In genomic region chr1:181174860-181175259, GRCh38 we compare ENCODE assay signal across 1 cellular context.
TF ChIP-seq lines count a peak whose summit lies in the region.

No MANE protein-coding gene starts in this region.

TF ChIP-seq in GM23338, 12 proteins besides CTCF, POLR2A, EP300 and RAD21 (continued from another document):
- TF ChIP-seq ZNF462 (CRISPR knock-in tag; IDR thresholded peaks at IDR 0.05) = no peak
